17 cellular contexts compared by ENCODE assay signal in the genomic region with DNA sequence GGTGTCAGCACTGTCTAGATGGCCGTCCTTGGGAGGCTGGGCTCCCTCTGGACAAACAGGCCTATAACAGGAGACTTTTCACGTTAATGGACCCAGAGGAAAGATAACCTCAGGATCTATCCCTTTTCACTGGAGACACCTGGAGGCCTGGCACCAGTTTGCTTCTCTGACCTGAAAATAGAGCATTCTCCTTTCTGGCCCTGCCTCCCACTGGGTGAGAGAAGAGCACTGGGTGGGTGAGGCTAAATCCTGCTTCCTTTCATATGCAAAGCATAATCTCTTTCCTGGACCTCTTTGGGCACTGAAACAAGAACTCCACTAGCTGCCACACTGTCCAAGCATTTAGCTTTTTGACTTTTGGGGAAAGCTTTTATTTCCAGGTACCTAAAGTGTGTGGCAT.
"Had no signal": no experiment of that assay in that cellular context is flagged by ENCODE, and none has a peak within 500 bp of the region (broad histone marks: within the 10 kb centered on the region; RNA-seq: fewer than 3 reads in every experiment).

No MANE protein-coding gene starts in this region.

- H3K36me3 Mint-ChIP-seq: activated naive CD4-positive, alpha-beta T cell treated with anti-CD3 and anti-CD28 coated beads, Interleukin-2, amount 50 U/mL, for 24 hours; naive B cell had no signal

- H3K27me3 Mint-ChIP-seq: activated naive CD4-positive, alpha-beta T cell treated with anti-CD3 and anti-CD28 coated beads, Interleukin-2, amount 50 U/mL, for 24 hours; naive B cell; stimulated activated naive CD8-positive, alpha-beta T cell treated with anti-CD3 and anti-CD28 coated beads, Interleukin-15, amount 100 ng/mL, for 72 hours; T-helper 17 cell; type B pancreatic cell had no signal

- H3K9me3 Mint-ChIP-seq: activated naive CD4-positive, alpha-beta T cell treated with anti-CD3 and anti-CD28 coated beads, Interleukin-2, amount 50 U/mL, for 24 hours; naive B cell; stimulated activated naive CD8-positive, alpha-beta T cell treated with anti-CD3 and anti-CD28 coated beads, Interleukin-15, amount 100 ng/mL, for 72 hours; type B pancreatic cell had no signal

- ATAC-seq: activated CD8-positive, alpha-beta T cell treated with anti-CD3 and anti-CD28 coated beads, Interleukin-2, amount 10 ng/mL, durations not matched to agents 7 days and 5 days; foreskin keratinocyte; sciatic nerve; stimulated activated naive CD8-positive, alpha-beta T cell treated with anti-CD3 and anti-CD28 coated beads, Interleukin-15, amount 100 ng/mL, for 72 hours; T-helper 17 cell had no signal

- H3K4me3 Mint-ChIP-seq: activated CD8-positive, alpha-beta T cell treated with anti-CD3 and anti-CD28 coated beads, Interleukin-2, amount 10 ng/mL, durations not matched to agents 7 days and 5 days; activated naive CD4-positive, alpha-beta T cell treated with anti-CD3 and anti-CD28 coated beads, Interleukin-2, amount 50 U/mL, for 24 hours; naive B cell; stimulated activated naive CD8-positive, alpha-beta T cell treated with anti-CD3 and anti-CD28 coated beads, Interleukin-15, amount 100 ng/mL, for 72 hours; T-helper 17 cell; type B pancreatic cell had no signal

- H3K27ac Mint-ChIP-seq: activated CD8-positive, alpha-beta T cell treated with anti-CD3 and anti-CD28 coated beads, Interleukin-2, amount 10 ng/mL, durations not matched to agents 7 days and 5 days; activated naive CD4-positive, alpha-beta T cell treated with anti-CD3 and anti-CD28 coated beads, Interleukin-2, amount 50 U/mL, for 24 hours; naive B cell; stimulated activated naive CD8-positive, alpha-beta T cell treated with anti-CD3 and anti-CD28 coated beads, Interleukin-15, amount 100 ng/mL, for 72 hours; T-helper 17 cell; type B pancreatic cell had no signal

- H3K36me3 ChIP-seq: WERI-Rb-1 had no signal

- DNase-seq: activated CD4-positive, alpha-beta T cell treated with anti-CD3 and anti-CD28 coated beads for 4 hours; activated CD8-positive, alpha-beta memory T cell treated with anti-CD3 and anti-CD28 coated beads, Interleukin-2, amount 50 U/mL, for 4 hours; activated CD8-positive, alpha-beta T cell treated with anti-CD3 and anti-CD28 coated beads, Interleukin-2, amount 10 ng/mL, durations not matched to agents 7 days and 5 days; activated effector memory CD4-positive, alpha-beta T cell treated with anti-CD3 and anti-CD28 coated beads, Interleukin-2, amount 50 U/mL, for 16 hours; activated T-cell treated with anti-CD3 and anti-CD28 coated beads, Interleukin-2, amount 50 U/mL, for 48 hours; central memory CD4-positive, alpha-beta T cell; cortex of kidney; effector CD4-positive, alpha-beta T cell; foreskin keratinocyte; naive B cell; posterior cingulate gyrus; stimulated activated naive CD8-positive, alpha-beta T cell treated with anti-CD3 and anti-CD28 coated beads, Interleukin-15, amount 100 ng/mL, for 72 hours; T-helper 17 cell; WERI-Rb-1 had no signal

- H3K27ac ChIP-seq: foreskin keratinocyte, WERI-Rb-1 had no signal

- H3K4me1 ChIP-seq: foreskin keratinocyte had no signal

- H3K27me3 ChIP-seq: foreskin keratinocyte had no signal
